In the genomic region with DNA sequence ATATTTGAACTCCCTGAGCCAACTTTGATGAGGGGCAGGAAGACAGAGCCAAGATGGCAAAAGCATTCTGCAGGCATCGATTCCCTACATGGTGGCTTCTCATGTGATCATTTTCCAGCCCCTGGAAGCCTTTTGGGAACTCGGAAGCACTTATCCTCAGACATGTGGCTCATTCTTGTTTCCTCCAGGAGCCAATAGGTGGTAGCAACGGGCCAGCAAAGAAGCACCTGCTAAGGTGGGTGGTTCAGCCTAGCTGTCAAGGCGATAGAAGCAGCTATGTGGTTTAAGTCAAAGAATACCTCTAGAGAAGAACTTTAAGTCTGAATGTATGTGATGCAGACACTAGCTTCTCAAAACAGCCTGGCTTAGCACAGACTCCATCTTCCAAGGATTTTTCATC, we compare ENCODE assay signal across 11 cellular contexts.
DNase-seq lines count a peak whose midpoint lies in the region; ATAC-seq and TF ChIP-seq lines count a peak whose summit lies in the region.
"Had no signal": no experiment of that assay in that cellular context is flagged by ENCODE, and none has a peak within 500 bp of the region (broad histone marks: within the 10 kb centered on the region; RNA-seq: fewer than 3 reads in every experiment).

No MANE protein-coding gene starts in this region.

- DNase-seq in NCI-H2107 treated with DMSO at 0.1 percent for 48 hours (lab: John Stamatoyannopoulos, UW; ENCODE audit: unreplicated experiment), result peak; percentile 1
- DNase-seq in NCI-H2107 (lab: John Stamatoyannopoulos, UW), result no peak
- DNase-seq in MM.1S, result peak; percentile 18
- DNase-seq in RKO (ENCODE audit: low spot score), result peak; percentile 44
- DNase-seq in mesendoderm, result peak; percentile 82
- DNase-seq in activated naive CD4-positive, alpha-beta T cell treated with anti-CD3 and anti-CD28 coated beads, Interleukin-2, amount 50 U/mL, for 16 hours, result no peak
- no peak for DNase-seq in GM19238 (ENCODE audit: insufficient read length, low spot score)
- DNase-seq: activated T-cell treated with anti-CD3 and anti-CD28 coated beads, Interleukin-2, amount 50 U/mL, for 24 hours; HFFc6 had no signal

- H4K8ac ChIP-seq in mesendoderm (ENCODE audit: low read depth, low read length), result no peak overlapping the region

- H3K4me2 ChIP-seq in MM.1S (ENCODE audit: low read depth, low read length) (no peak overlapping the region), mesendoderm (ENCODE audit: low read length) (no peak overlapping the region)

- WGBS in mesendoderm (ENCODE audit: extremely low coverage, insufficient coverage, low lambda C conversion rate), result no CpG with 5 or more reads among the region's 4 CpGs

- TF ChIP-seq CTCF in MM.1S (IDR thresholded peaks at IDR 0.05; ENCODE audit: low read length), result peak; percentile 29

- no peak overlapping the region for H3K27ac ChIP-seq in MM.1S (ENCODE audit: low read length)
- no peak overlapping the region for H3K27ac ChIP-seq in mesendoderm (ENCODE audit: low read depth, low read length)

- H3K27me3 ChIP-seq in MM.1S (replicated peaks; ENCODE audit: insufficient read depth, low read length), result no peaks in the 10 kb centered on the region
- no peaks in the 10 kb centered on the region for H3K27me3 ChIP-seq in mesendoderm (ENCODE audit: insufficient read depth, low read length, poor library complexity)

- H2BK5ac ChIP-seq in mesendoderm (ENCODE audit: low read length), result no peak overlapping the region

- no peak overlapping the region for H3K23ac ChIP-seq in mesendoderm (ENCODE audit: low read length)

- H3K18ac ChIP-seq in mesendoderm (ENCODE audit: low read length), result no peak overlapping the region

- H3K9ac ChIP-seq in MM.1S (ENCODE audit: low read length) (no peak overlapping the region), mesendoderm (ENCODE audit: low read length) (no peak overlapping the region)

- H3K4me1 ChIP-seq in MM.1S (ENCODE audit: low read length) (no peaks in the 10 kb centered on the region), mesendoderm (ENCODE audit: control insufficient read depth, low read depth, low read length) (no peaks in the 10 kb centered on the region)

- no peak for ATAC-seq in HG03095 (IDR thresholded peaks at IDR 0.05; ENCODE audit: unreplicated experiment)
- ATAC-seq: natural killer cell treated with Interleukin-12 subunit alpha and Interleukin-12 subunit beta and Interleukin-15 and Interleukin-18, amount 100 ng/mL, for 72 hours had no signal

- no peaks in the 10 kb centered on the region for H3F3A ChIP-seq in MM.1S (ENCODE audit: insufficient read depth, low read length)

- H2AFZ ChIP-seq in MM.1S (ENCODE audit: low read length), result no peak overlapping the region

- H3K36me3 ChIP-seq in MM.1S (replicated peaks; ENCODE audit: insufficient read depth, low read length) (no peaks in the 10 kb centered on the region), mesendoderm (ENCODE audit: control insufficient read depth, insufficient read depth, low read length) (no peaks in the 10 kb centered on the region)

- no peak overlapping the region for H2BK15ac ChIP-seq in mesendoderm (replicated peaks; ENCODE audit: low read depth)

- H4K5ac ChIP-seq in mesendoderm (ENCODE audit: low read length), result no peak overlapping the region

- H3K79me1 ChIP-seq in mesendoderm (ENCODE audit: low read length), result no peaks in the 10 kb centered on the region

- H3K4me3 ChIP-seq in MM.1S (ENCODE audit: low read length), result no peak overlapping the region
- H3K4me3 ChIP-seq in mesendoderm (ENCODE audit: low read length), result no peak overlapping the region

- no peaks in the 10 kb centered on the region for H3K9me2 ChIP-seq in MM.1S (replicated peaks; ENCODE audit: insufficient read depth, low read length)

- no peaks in the 10 kb centered on the region for H3K79me2 ChIP-seq in MM.1S (ENCODE audit: low read length)
- H3K79me2 ChIP-seq in mesendoderm (ENCODE audit: control insufficient read depth, insufficient read depth, low read length), result no peaks in the 10 kb centered on the region

- H4K20me1 ChIP-seq in MM.1S (ENCODE audit: insufficient read depth, low read length), result no peaks in the 10 kb centered on the region

- no peak overlapping the region for H2AK5ac ChIP-seq in mesendoderm (ENCODE audit: low read length)

- H3K56ac ChIP-seq in mesendoderm (ENCODE audit: low read length), result no peak overlapping the region

- H3K9me3 ChIP-seq in MM.1S (replicated peaks; ENCODE audit: insufficient read depth, low read length), result no peaks in the 10 kb centered on the region

- H2BK120ac ChIP-seq in mesendoderm (ENCODE audit: low read depth, low read length), result no peak overlapping the region

- H3K4ac ChIP-seq in mesendoderm (ENCODE audit: low read depth, low read length), result no peak overlapping the region

Comparison
In these comparisons a context has a peak if more than half of its experiments do, and no peak if none do; other contexts are left out.
1. DNase-seq: peak in NCI-H2107 treated with DMSO at 0.1 percent for 48 hours (single experiment), MM.1S (single experiment), RKO (single experiment) and mesendoderm (single experiment); none in NCI-H2107 (single experiment), activated naive CD4-positive, alpha-beta T cell treated with anti-CD3 and anti-CD28 coated beads, Interleukin-2, amount 50 U/mL, for 16 hours (single experiment) and GM19238 (single experiment).